24 cellular contexts compared by ENCODE assay signal in genomic region chr6:4816904-4817303, GRCh38.
"Had no signal": no experiment of that assay in that cellular context is flagged by ENCODE, and none has a peak within 500 bp of the region (broad histone marks: within the 10 kb centered on the region; RNA-seq: fewer than 3 reads in every experiment).

No MANE protein-coding gene starts in this region.

- H3K4me3 ChIP-seq: left ventricle myocardium inferior, lung, neural progenitor cell, right atrium auricular region, skin epidermis, spleen, tibial nerve, upper lobe of left lung, vagina had no signal

- H3K36me3 ChIP-seq: left ventricle myocardium inferior, neural progenitor cell, neutrophil, right atrium auricular region, spleen, tibial nerve, upper lobe of left lung, vagina had no signal

- H3K9me3 ChIP-seq: left ventricle myocardium inferior, neutrophil, right atrium auricular region, spleen, tibial nerve, upper lobe of left lung, vagina had no signal

- ATAC-seq: natural killer cell; sciatic nerve; stimulated activated effector memory CD8-positive, alpha-beta T cell treated with anti-CD3 and anti-CD28 coated beads, Interleukin-12 subunit alpha, Interleukin-12 subunit beta, amount 100 ng/mL, for 72 hours had no signal

- H2AFZ ChIP-seq: neural progenitor cell, parathyroid adenoma had no signal

- H3K9ac ChIP-seq: neural progenitor cell, parathyroid adenoma had no signal

- FAIRE-seq: islet of Langerhans had no signal

- DNase-seq: hypothalamus; immature natural killer cell; left ventricle myocardium inferior; mesendoderm; naive B cell; natural killer cell; nephron progenitor cell; occipital lobe; spleen; stimulated activated CD4-positive, alpha-beta T cell treated with anti-CD3 and anti-CD28 coated beads, Interleukin-4, amount 100 ng/mL, for 24 hours; stimulated activated naive CD4-positive, alpha-beta T cell; substantia nigra; upper lobe of left lung had no signal

- H3K27me3 ChIP-seq: neural progenitor cell, neutrophil, right atrium auricular region, spleen, tibial nerve, upper lobe of left lung, vagina had no signal

- H3K27ac ChIP-seq: left ventricle myocardium inferior, neural progenitor cell, neutrophil, parathyroid adenoma, right atrium auricular region, skin epidermis, spleen, tibial nerve, upper lobe of left lung, vagina had no signal

- H3K4me2 ChIP-seq: neural progenitor cell had no signal
